Comparison of ENCODE assay signal across 8 cellular contexts in genomic region chr5:79133657-79134451, GRCh38. TPM values are rescaled to one million over a fixed set of nuclear protein-coding genes. Genes with fewer than 3 reads are reported as not detected.
DNase-seq lines count a peak whose midpoint lies in the region; ATAC-seq and TF ChIP-seq lines count a peak whose summit lies in the region.

No MANE protein-coding gene starts in this region.

- DNase-seq in ELR (ENCODE audit: low read depth) = peak; percentile 88
- DNase-seq in MV-4-11 (lab: John Stamatoyannopoulos, UW) = peak; percentile 71
- DNase-seq in SKM-1 treated with dmso at 0.1 percent for 144 hours (lab: John Stamatoyannopoulos, UW; ENCODE audit: unreplicated experiment) = peak; percentile 70
- DNase-seq in activated naive CD8-positive, alpha-beta T cell treated with anti-CD3 and anti-CD28 coated beads, Interleukin-2, amount 50 U/mL, for 16 hours (ENCODE audit: low read depth, low spot score) = peak; percentile 32
- peak; percentile 77 to 90 for DNase-seq in cardiac muscle cell (ENCODE audit: low read depth in 1 of 2, low spot score in 1 of 2)
- peak; percentile 78 for DNase-seq in pons (ENCODE audit: low spot score)
- peak; percentile 75 for DNase-seq in type B pancreatic cell (ENCODE audit: extremely low spot score, unreplicated experiment)

- H3K4me3 Mint-ChIP-seq in type B pancreatic cell = peak overlapping the region; percentile 89

- H3K27ac ChIP-seq in cardiac muscle cell = no peak overlapping the region

- H3K27me3 Mint-ChIP-seq in type B pancreatic cell = no peaks in the 10 kb centered on the region

- H3K4me1 ChIP-seq in cardiac muscle cell (ENCODE audit: low read depth) = peaks cover 5% of the 10 kb centered on the region

- H3K4me1 Mint-ChIP-seq in type B pancreatic cell (ENCODE audit: unreplicated experiment) = peaks cover 14% of the 10 kb centered on the region

- ATAC-seq in GM21717 (IDR thresholded peaks at IDR 0.05; ENCODE audit: unreplicated experiment) = no peak

- peak; percentile 89 for TF ChIP-seq CTCF in cardiac muscle cell (IDR thresholded peaks at IDR 0.05; ENCODE audit: low read depth, low read length)
- TF ChIP-seq CTCF in type B pancreatic cell (conservative IDR thresholded peaks at IDR 0.05) = peak; percentile 74

- no peaks in the 10 kb centered on the region for H3K36me3 Mint-ChIP-seq in type B pancreatic cell

- no peaks in the 10 kb centered on the region for H3K27me3 ChIP-seq in cardiac muscle cell

- no peaks in the 10 kb centered on the region for H3K36me3 ChIP-seq in cardiac muscle cell

- no peaks in the 10 kb centered on the region for H3K9me3 Mint-ChIP-seq in type B pancreatic cell

- peak overlapping the region; percentile 67 for H3K27ac Mint-ChIP-seq in type B pancreatic cell

- peak overlapping the region; percentile 6 for H3K4me3 ChIP-seq in cardiac muscle cell

- no peaks in the 10 kb centered on the region for H3K9me3 ChIP-seq in cardiac muscle cell (ENCODE audit: low read depth)

RNA-seq across cellular contexts. Expression of gene BHMT, which starts 22.2 kb away (rescaled TPM):
- total RNA-seq in cardiac muscle cell (0.49 TPM in 1 of 2 replicates, not detected in the other), type B pancreatic cell (ENCODE audit: low replicate concordance) (0.34 and 0.57 TPM in 2 replicates)
- polyA plus RNA-seq in cardiac muscle cell = 0.42 and 0.54 TPM in 2 replicates

Comparison
In these comparisons a context has a peak if more than half of its experiments do, and no peak if none do; other contexts are left out.
1. DNase-seq: peak in every context shown above with its lines; median percentile 88 in ELR; 84 in cardiac muscle cell; 78 in pons; 75 in type B pancreatic cell; 71 in MV-4-11; 70 in SKM-1 treated with dmso at 0.1 percent for 144 hours; 32 in activated naive CD8-positive, alpha-beta T cell treated with anti-CD3 and anti-CD28 coated beads, Interleukin-2, amount 50 U/mL, for 16 hours.